ENCODE assay signal across 9 cellular contexts in genomic region chr16:30892670-30893069, GRCh38. TPM values are rescaled to one million over a fixed set of nuclear protein-coding genes. Genes with fewer than 3 reads are reported as not detected.
DNase-seq lines count a peak whose midpoint lies in the region; ATAC-seq and TF ChIP-seq lines count a peak whose summit lies in the region.
"Had no signal": no experiment of that assay in that cellular context is flagged by ENCODE, and none has a peak within 500 bp of the region (broad histone marks: within the 10 kb centered on the region; RNA-seq: fewer than 3 reads in every experiment).

No MANE protein-coding gene starts in this region.

- CTCF ChIA-PET in Panc1 (lab: Charles Lee): interaction anchor here (0.6 kb wide), 1 partner anchor 106 kb away, joined by 3 read pairs; the partner anchor contains the start of gene ZNF629

- ATAC-seq in Panc1 (no peak), GM18861 (IDR thresholded peaks at IDR 0.05; ENCODE audit: unreplicated experiment) (no peak), GM19455 (IDR thresholded peaks at IDR 0.05; ENCODE audit: unreplicated experiment) (no peak)

- peak overlapping the region; percentile 73 for H3K9ac ChIP-seq in rectal smooth muscle tissue (ENCODE audit: low read length)

- H3K4me1 ChIP-seq in DOHH2 (ENCODE audit: control insufficient read depth, low read length): peaks cover 47% of the 10 kb centered on the region
- peaks cover 24% of the 10 kb centered on the region for H3K4me1 ChIP-seq in Panc1 (ENCODE audit: control insufficient read depth, insufficient read depth, low read length)
- H3K4me1 ChIP-seq in rectal smooth muscle tissue (ENCODE audit: control insufficient read depth, insufficient read depth, low read length): peaks cover 27% of the 10 kb centered on the region

- DNase-seq in Panc1 (ENCODE audit: low read depth, low spot score) (no peak), epithelial cell of proximal tubule (ENCODE audit: low read depth) (no peak), DMS153 (lab: John Stamatoyannopoulos, UW) (no peak), NCI-H2196 treated with DMSO at 0.1 percent for 48 hours (lab: John Stamatoyannopoulos, UW; ENCODE audit: unreplicated experiment) (no peak)
- DNase-seq: stimulated activated CD4-positive, alpha-beta T cell treated with anti-CD3 and anti-CD28 coated beads, Interleukin-2, amount 100 ng/mL, for 48 hours had no signal

- intact Hi-C loops in Panc1 (cut with micrococcal nuclease; ENCODE audit: unreplicated experiment): no loop called here

- peak overlapping the region; percentile 88 for H3K4me3 ChIP-seq in DOHH2 (ENCODE audit: low read length)
- peak overlapping the region; percentile 72 to 80 for H3K4me3 ChIP-seq in Panc1 (ENCODE audit: low read depth in 2 of 2, low read length in 2 of 2)
- peak overlapping the region; percentile 88 for H3K4me3 ChIP-seq in epithelial cell of proximal tubule (ENCODE audit: low read depth, low read length)
- peak overlapping the region; percentile 70 for H3K4me3 ChIP-seq in rectal smooth muscle tissue (ENCODE audit: low read length)

- peaks cover 19% of the 10 kb centered on the region for H3F3A ChIP-seq in DOHH2 (ENCODE audit: control insufficient read depth, insufficient read depth)

- no peaks in the 10 kb centered on the region for H3K9me2 ChIP-seq in DOHH2 (replicated peaks; ENCODE audit: control insufficient read depth, low read length)

- H3K27me3 ChIP-seq in DOHH2 (ENCODE audit: control insufficient read depth, low read length): no peaks in the 10 kb centered on the region
- no peaks in the 10 kb centered on the region for H3K27me3 ChIP-seq in Panc1 (ENCODE audit: control insufficient read depth, insufficient read depth, low read length)
- H3K27me3 ChIP-seq in rectal smooth muscle tissue (ENCODE audit: control insufficient read depth, insufficient read depth, low read length): no peaks in the 10 kb centered on the region

- no peaks in the 10 kb centered on the region for H3K9me3 ChIP-seq in DOHH2 (ENCODE audit: control insufficient read depth, insufficient read depth, low read length)
- no peaks in the 10 kb centered on the region for H3K9me3 ChIP-seq in Panc1 (ENCODE audit: control insufficient read depth, insufficient read depth, low read depth, low read length)

- peak overlapping the region; percentile 99 for H3K4me2 ChIP-seq in DOHH2 (ENCODE audit: low read length)

- H3K79me2 ChIP-seq in DOHH2 (ENCODE audit: control insufficient read depth, low read length): peaks cover 10% of the 10 kb centered on the region

- TF ChIP-seq CTCF in DOHH2 (IDR thresholded peaks at IDR 0.05; ENCODE audit: low read depth, low read length, poor library complexity, severe bottlenecking): no peak
- TF ChIP-seq CTCF in Panc1 (IDR thresholded peaks at IDR 0.05): no peak
- TF ChIP-seq CTCF in epithelial cell of proximal tubule (conservative IDR thresholded peaks at IDR 0.05; ENCODE audit: low read depth, low read length): no peak

- no TSS peak for BruUV-seq in Panc1 (replicated peaks; lab: Mats Ljungman, UMichigan)

- POLR2A ChIA-PET in Panc1 (lab: Charles Lee): interaction anchor here (0.6 kb wide), 1 partner anchor 51 kb away, joined by 15 read pairs; no protein-coding TSS in a partner anchor

- no peaks in the 10 kb centered on the region for H4K20me1 ChIP-seq in DOHH2 (ENCODE audit: control insufficient read depth, insufficient read depth, low read depth, low read length)

- in situ Hi-C loops in Panc1 (cut with HindIII; ENCODE audit: low pct_unique_long_range_greater_than_20kb, low sequenced_read_pairs): no loop called here

- H3K27ac ChIP-seq in DOHH2 (ENCODE audit: low read depth, low read length): no peak overlapping the region
- H3K27ac ChIP-seq in Panc1 (ENCODE audit: low read length): peak overlapping the region; percentile 82
- H3K27ac ChIP-seq in rectal smooth muscle tissue (ENCODE audit: low read depth, low read length): no peak overlapping the region

- peaks cover 12% of the 10 kb centered on the region for H3K36me3 ChIP-seq in DOHH2 (ENCODE audit: control insufficient read depth, low read length)
- no peaks in the 10 kb centered on the region for H3K36me3 ChIP-seq in Panc1 (ENCODE audit: control insufficient read depth, insufficient read depth, low read length)
- H3K36me3 ChIP-seq in rectal smooth muscle tissue (ENCODE audit: control insufficient read depth, insufficient read depth, low read length): peaks cover 8% of the 10 kb centered on the region

RNA-seq across cellular contexts. Expression of gene BCL7C, which starts 1.2 kb away (rescaled TPM):
- total RNA-seq in Panc1 (2021; ENCODE audit: unreplicated experiment): 45.8 TPM
- polyA plus RNA-seq in Panc1 (2012; ENCODE audit: insufficient read length): 43.8 TPM
- total RNA-seq in epithelial cell of proximal tubule: 57.6 and 79.1 TPM in 2 replicates

RNA-seq across cellular contexts. Expression of gene CTF1, which starts 3.7 kb away (rescaled TPM):
- total RNA-seq in Panc1 (2021; ENCODE audit: unreplicated experiment) (2.9 TPM), epithelial cell of proximal tubule (0.87 and 4.3 TPM in 2 replicates)
- polyA plus RNA-seq in Panc1 (2012; ENCODE audit: insufficient read length): 7.4 TPM

RNA-seq across cellular contexts. Expression of gene FBXL19, which starts 30.7 kb away (rescaled TPM):
- total RNA-seq in Panc1 (2021; ENCODE audit: unreplicated experiment) (52.3 TPM), epithelial cell of proximal tubule (35.6 and 65.3 TPM in 2 replicates)
- polyA plus RNA-seq in Panc1 (2012; ENCODE audit: insufficient read length): 67.1 TPM

RNA-seq across cellular contexts. Expression of gene ORAI3, which starts 56.2 kb away (rescaled TPM):
- total RNA-seq in Panc1 (2021; ENCODE audit: unreplicated experiment): 26.9 TPM
- polyA plus RNA-seq in Panc1 (2012; ENCODE audit: insufficient read length): 31.0 TPM
- total RNA-seq in epithelial cell of proximal tubule: 10.4 and 37.6 TPM in 2 replicates
